1 cellular context compared by ENCODE assay signal in the genomic region with DNA sequence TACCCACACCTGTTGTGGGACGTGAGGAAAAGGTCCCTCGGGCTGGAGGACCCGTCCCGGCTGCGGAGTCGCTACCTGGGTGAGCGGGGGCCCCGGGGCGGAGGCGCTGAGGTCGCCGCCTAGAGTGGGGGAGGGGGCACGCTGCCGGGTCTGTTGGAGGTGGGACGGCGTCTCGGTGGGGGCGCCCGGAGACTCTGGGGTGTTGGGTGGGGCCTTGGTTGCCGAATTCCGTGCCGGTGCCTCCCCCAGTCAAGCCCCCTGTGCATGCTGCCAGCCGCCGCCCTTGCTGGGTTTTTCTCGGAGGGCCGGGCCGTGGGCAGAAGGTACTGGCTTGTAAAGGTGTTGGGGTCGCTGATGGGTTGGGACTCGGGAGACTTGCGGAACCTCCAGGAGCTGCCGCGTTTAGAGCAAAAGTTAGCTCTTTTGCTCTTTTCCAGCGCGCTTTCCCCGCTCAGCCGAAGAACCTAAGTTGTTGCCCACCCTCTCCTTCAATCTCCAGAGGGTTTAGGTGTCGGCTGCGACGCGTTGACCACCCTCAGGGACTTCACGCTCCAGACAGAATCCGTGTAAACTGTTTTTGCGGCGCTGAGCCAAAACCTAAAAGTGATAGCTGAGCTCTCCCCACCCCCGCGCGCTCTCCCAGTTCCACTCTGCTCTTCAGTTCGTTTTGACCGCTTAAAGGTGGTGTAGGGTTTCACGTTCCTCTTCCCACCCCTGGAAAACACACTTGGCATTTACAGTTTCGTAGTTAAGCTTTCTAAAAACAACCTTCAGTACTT.
TF ChIP-seq lines count a peak whose summit lies in the region.

Gene MPC2 (minus strand): TSS at position 143 of the 779 bp plus-strand sequence. CDS start 1,231 bp downstream, outside the sequence.

TF ChIP-seq in K562, 482 proteins besides CTCF, POLR2A, EP300 and RAD21 (continued from another document):
- TF ChIP-seq ARNT (IDR thresholded peaks at IDR 0.05): 0 out of 4 replicates have a peak, but pooled peaks of 1 of the 2 experiments have one; percentile 65
- TF ChIP-seq HINFP (tag; conservative IDR thresholded peaks at IDR 0.05; ENCODE audit: low read depth): no peak
- TF ChIP-seq YBX1 (IDR thresholded peaks at IDR 0.05): no peak
- TF ChIP-seq CBX8 (IDR thresholded peaks at IDR 0.05; ENCODE audit: borderline replicate concordance, extremely low read depth, low read depth, low read length, poor library complexity, severe bottlenecking): no peak
- TF ChIP-seq SIX5 (IDR thresholded peaks at IDR 0.05; ENCODE audit: borderline replicate concordance in 1 of 2, insufficient read depth in 1 of 2, low read depth in 1 of 2, low read length in 2 of 2): no peak
- no peak for TF ChIP-seq KLF1 (tag; IDR thresholded peaks at IDR 0.05)
- no peak for TF ChIP-seq TAF15 (IDR thresholded peaks at IDR 0.05; ENCODE audit: low read depth, low read length)
- no peak for TF ChIP-seq GATA2 (CRISPR knock-in tag; IDR thresholded peaks at IDR 0.05)
- TF ChIP-seq CEBPB (tag; IDR thresholded peaks at IDR 0.05): no peak
- no peak for TF ChIP-seq ZNF324 (CRISPR knock-in tag; IDR thresholded peaks at IDR 0.05)
- TF ChIP-seq CREB3 (tag; conservative IDR thresholded peaks at IDR 0.05; ENCODE audit: low read depth): no peak
- peak; percentile 61; the same call in 1 of the 2 replicates for TF ChIP-seq CBFB (CRISPR knock-in tag; IDR thresholded peaks at IDR 0.05)
- no peak for TF ChIP-seq ATF3 (IDR thresholded peaks at IDR 0.05)
- no peak for TF ChIP-seq ATF3 (CRISPR knock-in tag; conservative IDR thresholded peaks at IDR 0.05)
- no peak for TF ChIP-seq RNF219 (CRISPR knock-in tag; IDR thresholded peaks at IDR 0.05)
- peak; percentile 37; the same call in 1 of the 2 replicates for TF ChIP-seq EP400 (IDR thresholded peaks at IDR 0.05)
- TF ChIP-seq ARID3A (IDR thresholded peaks at IDR 0.05; ENCODE audit: borderline replicate concordance, low read depth, low read length): no peak
- no peak for TF ChIP-seq E2F3 (CRISPR knock-in tag; IDR thresholded peaks at IDR 0.05)
- TF ChIP-seq MIER1 (IDR thresholded peaks at IDR 0.05; ENCODE audit: low read depth): no peak
- 0 out of 2 replicates have a peak, but pooled peaks have one; percentile 30 for TF ChIP-seq NR3C1 (CRISPR knock-in tag; IDR thresholded peaks at IDR 0.05)
- peak; percentile 84 for TF ChIP-seq FIP1L1 (IDR thresholded peaks at IDR 0.05; ENCODE audit: low read depth, low read length, poor library complexity, severe bottlenecking)
- TF ChIP-seq MAFF (IDR thresholded peaks at IDR 0.05; ENCODE audit: low read length): no peak
- peak; percentile 92 for TF ChIP-seq CHD1 (IDR thresholded peaks at IDR 0.05; ENCODE audit: low read length)
- no peak for TF ChIP-seq FOS (IDR thresholded peaks at IDR 0.05; ENCODE audit: extremely low read depth, insufficient read length)
